In the genomic region with DNA sequence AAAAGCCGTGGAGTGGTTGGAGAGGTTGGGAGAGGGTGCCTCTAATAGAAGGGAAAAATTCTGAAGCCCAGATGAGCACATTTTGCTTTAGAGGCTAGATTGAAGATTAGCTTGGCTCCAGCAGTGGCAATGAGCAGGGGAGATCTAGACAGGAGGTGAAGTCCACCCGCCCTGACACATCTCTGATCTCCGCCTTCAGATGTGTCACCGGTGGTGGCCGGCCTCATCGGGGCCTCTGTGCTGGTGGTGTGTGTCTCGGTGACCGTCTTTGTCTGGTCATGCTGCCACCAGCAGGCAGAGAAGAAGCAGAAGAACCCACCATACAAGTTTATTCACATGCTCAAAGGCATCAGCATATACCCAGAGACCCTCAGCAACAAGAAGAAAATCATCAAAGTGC, we compare ENCODE assay signal across 32 cellular contexts.
"Had no signal": no experiment of that assay in that cellular context is flagged by ENCODE, and none has a peak within 500 bp of the region (broad histone marks: within the 10 kb centered on the region; RNA-seq: fewer than 3 reads in every experiment).

No MANE protein-coding gene starts in this region.

- H3K27ac Mint-ChIP-seq: naive thymus-derived CD8-positive, alpha-beta T cell; natural killer cell treated with Interleukin-12 subunit alpha and Interleukin-12 subunit beta and Interleukin-15 and Interleukin-18, amount 100 ng/mL, for 72 hours; nephron progenitor cell; neural progenitor cell; progenitor cell of endocrine pancreas; stimulated activated memory B cell treated with anti-CD40 and anti-IgM and Interleukin-4, amounts not matched to agents 10 μg/mL and 1 μg/mL and 100 μg/mL, for 72 hours; stimulated activated naive CD8-positive, alpha-beta T cell treated with anti-CD3 and anti-CD28 coated beads, Interleukin-15, amount 100 ng/mL, for 72 hours; type B pancreatic cell had no signal

- H3K9me3 ChIP-seq: ovary, psoas muscle, spleen, suprapubic skin, testis, tibial artery, transverse colon, upper lobe of right lung, uterus had no signal

- DNase-seq: naive thymus-derived CD8-positive, alpha-beta T cell; nephron progenitor cell; occipital lobe; ovary; posterior cingulate gyrus; psoas muscle; right cardiac atrium; spleen; stimulated activated CD4-positive, alpha-beta T cell treated with anti-CD3 and anti-CD28 coated beads, Interleukin-12 subunit alpha, Interleukin-12 subunit beta, amount 100 ng/mL, for 4 hours; stimulated activated CD4-positive, alpha-beta T cell treated with anti-CD3 and anti-CD28 coated beads, Interleukin-1b, Interleukin-23, amount 100 ng/mL, for 48 hours; stimulated activated CD4-positive, alpha-beta T cell treated with anti-CD3 and anti-CD28 coated beads, Interleukin-4, amount 100 ng/mL, for 1 hour; stimulated activated CD4-positive, alpha-beta T cell treated with anti-CD3 and anti-CD28 coated beads, Interleukin-4, amount 100 ng/mL, for 4 hours; stimulated activated CD8-positive, alpha-beta memory T cell treated with anti-CD3 and anti-CD28 coated beads, Interleukin-4, amount 100 ng/mL, for 48 hours; stimulated activated naive CD4-positive, alpha-beta T cell; stimulated activated naive CD8-positive, alpha-beta T cell treated with anti-CD3 and anti-CD28 coated beads, Interleukin-15, amount 100 ng/mL, for 72 hours; stimulated activated naive CD8-positive, alpha-beta T cell treated with anti-CD3 and anti-CD28 coated beads, Interleukin-15, Interleukin-2, amounts not matched to agents 100 U/mL and 50 U/mL, for 24 hours; substantia nigra; testis; tibial artery; transverse colon; upper lobe of right lung; uterus had no signal

- H3K4me3 ChIP-seq: neural progenitor cell, ovary, psoas muscle, skin epidermis, smooth muscle cell, spleen, suprapubic skin, testis, tibial artery, transverse colon, upper lobe of right lung, uterus had no signal

- H3K27me3 Mint-ChIP-seq: naive thymus-derived CD8-positive, alpha-beta T cell; natural killer cell treated with Interleukin-12 subunit alpha and Interleukin-12 subunit beta and Interleukin-15 and Interleukin-18, amount 100 ng/mL, for 72 hours; stimulated activated naive CD8-positive, alpha-beta T cell treated with anti-CD3 and anti-CD28 coated beads, Interleukin-15, amount 100 ng/mL, for 72 hours had no signal

- H3K4me3 Mint-ChIP-seq: naive thymus-derived CD8-positive, alpha-beta T cell; natural killer cell treated with Interleukin-12 subunit alpha and Interleukin-12 subunit beta and Interleukin-15 and Interleukin-18, amount 100 ng/mL, for 72 hours; nephron progenitor cell; neural progenitor cell; stimulated activated memory B cell treated with anti-CD40 and anti-IgM and Interleukin-4, amounts not matched to agents 10 μg/mL and 1 μg/mL and 100 μg/mL, for 72 hours; stimulated activated naive CD8-positive, alpha-beta T cell treated with anti-CD3 and anti-CD28 coated beads, Interleukin-15, amount 100 ng/mL, for 72 hours; type B pancreatic cell had no signal

- H3K27ac ChIP-seq: neural progenitor cell, ovary, parathyroid adenoma, psoas muscle, skin epidermis, spleen, suprapubic skin, testis, tibial artery, transverse colon, upper lobe of right lung, uterus had no signal

- H3K9me3 Mint-ChIP-seq: naive thymus-derived CD8-positive, alpha-beta T cell; natural killer cell treated with Interleukin-12 subunit alpha and Interleukin-12 subunit beta and Interleukin-15 and Interleukin-18, amount 100 ng/mL, for 72 hours; nephron progenitor cell; neural progenitor cell; stimulated activated memory B cell treated with anti-CD40 and anti-IgM and Interleukin-4, amounts not matched to agents 10 μg/mL and 1 μg/mL and 100 μg/mL, for 72 hours; stimulated activated naive CD8-positive, alpha-beta T cell treated with anti-CD3 and anti-CD28 coated beads, Interleukin-15, amount 100 ng/mL, for 72 hours; type B pancreatic cell had no signal

- H3K9ac ChIP-seq: neural progenitor cell, parathyroid adenoma had no signal

- H3K36me3 Mint-ChIP-seq: naive thymus-derived CD8-positive, alpha-beta T cell; natural killer cell treated with Interleukin-12 subunit alpha and Interleukin-12 subunit beta and Interleukin-15 and Interleukin-18, amount 100 ng/mL, for 72 hours; stimulated activated memory B cell treated with anti-CD40 and anti-IgM and Interleukin-4, amounts not matched to agents 10 μg/mL and 1 μg/mL and 100 μg/mL, for 72 hours; type B pancreatic cell had no signal

- H3K27me3 ChIP-seq: ovary, spleen, suprapubic skin, testis, tibial artery, transverse colon, upper lobe of right lung, uterus had no signal

- H2AFZ ChIP-seq: neural progenitor cell, parathyroid adenoma had no signal

- H3K4me1 Mint-ChIP-seq: naive thymus-derived CD8-positive, alpha-beta T cell; stimulated activated memory B cell treated with anti-CD40 and anti-IgM and Interleukin-4, amounts not matched to agents 10 μg/mL and 1 μg/mL and 100 μg/mL, for 72 hours; stimulated activated naive CD8-positive, alpha-beta T cell treated with anti-CD3 and anti-CD28 coated beads, Interleukin-15, amount 100 ng/mL, for 72 hours had no signal

- H3K4me1 ChIP-seq: parathyroid adenoma, suprapubic skin, transverse colon, upper lobe of right lung, uterus had no signal

- H3K36me3 ChIP-seq: neural progenitor cell, ovary, suprapubic skin, transverse colon, upper lobe of right lung, uterus had no signal

- H3K79me2 ChIP-seq: parathyroid adenoma had no signal

- ATAC-seq: naive thymus-derived CD8-positive, alpha-beta T cell; natural killer cell treated with Interleukin-12 subunit alpha and Interleukin-12 subunit beta and Interleukin-15 and Interleukin-18, amount 100 ng/mL, for 72 hours; psoas muscle; right cardiac atrium; sciatic nerve; stimulated activated memory B cell treated with anti-CD40 and anti-IgM and Interleukin-4, amounts not matched to agents 10 μg/mL and 1 μg/mL and 100 μg/mL, for 72 hours; stimulated activated naive CD8-positive, alpha-beta T cell treated with anti-CD3 and anti-CD28 coated beads, Interleukin-15, amount 100 ng/mL, for 72 hours; stimulated activated naive CD8-positive, alpha-beta T cell treated with anti-CD3 and anti-CD28 coated beads, Interleukin-15, Interleukin-2, amounts not matched to agents 100 U/mL and 50 U/mL, for 24 hours; upper lobe of right lung had no signal

- H3K4me2 ChIP-seq: neural progenitor cell, smooth muscle cell had no signal
